In genomic region chr11:47394050-47394321, GRCh38 we compare ENCODE assay signal across 1 cellular context.
TF ChIP-seq lines count a peak whose summit lies in the region.

No MANE protein-coding gene starts in this region.

TF ChIP-seq in endothelial cell of umbilical vein, 7 proteins besides CTCF, POLR2A, EP300 and RAD21:
- TF ChIP-seq EZH2 (IDR thresholded peaks at IDR 0.05; ENCODE audit: borderline replicate concordance, low read depth, low read length, severe bottlenecking) (no peak), GATA2 (IDR thresholded peaks at IDR 0.05; ENCODE audit: insufficient read depth, insufficient read length, low read depth, low read length) (no peak), FOS (IDR thresholded peaks at IDR 0.05; ENCODE audit: borderline replicate concordance, insufficient read depth, low read length) (no peak), JUN (IDR thresholded peaks at IDR 0.05; ENCODE audit: borderline replicate concordance, insufficient read depth, insufficient read length, low read depth) (no peak), POLR2AphosphoS5 (IDR thresholded peaks at IDR 0.05; ENCODE audit: insufficient read depth, low read depth, low read length) (no peak), MYC (IDR thresholded peaks at IDR 0.05; ENCODE audit: low read depth, low read length) (no peak), MAX (IDR thresholded peaks at IDR 0.05; ENCODE audit: insufficient read depth, insufficient read length) (no peak)
